24 cellular contexts compared by ENCODE assay signal in genomic region chr10:107490389-107490788, GRCh38.
DNase-seq lines count a peak whose midpoint lies in the region; ATAC-seq, FAIRE-seq and TF ChIP-seq lines count a peak whose summit lies in the region.
"Had no signal": no experiment of that assay in that cellular context is flagged by ENCODE, and none has a peak within 500 bp of the region (broad histone marks: within the 10 kb centered on the region; RNA-seq: fewer than 3 reads in every experiment).

No MANE protein-coding gene starts in this region.

- TF ChIP-seq CTCF in bronchial epithelial cell (IDR thresholded peaks at IDR 0.05; ENCODE audit: insufficient read depth, low read length, severe bottlenecking): no peak

- peak; percentile 77 for FAIRE-seq in bronchial epithelial cell (lab: Jason Lieb, UNC)
- FAIRE-seq: A549, D721Med, GM12891, GM18507 had no signal

- no peaks in the 10 kb centered on the region for H3K36me3 ChIP-seq in bronchial epithelial cell (ENCODE audit: control insufficient read depth, insufficient read depth, low read length)
- H3K36me3 ChIP-seq: BE2C; BLaER1 treated with 17β-estradiol and CSF1 and Interleukin-3, amounts not matched to agents 10 nM and 100 nM had no signal

- in situ Hi-C loops in G401 (cut with HindIII; ENCODE audit: low sequenced_read_pairs): no loop called here

- DNase-seq in G401 (ENCODE audit: low spot score) (peak; percentile 51), bronchial epithelial cell (ENCODE audit: low read depth) (no peak), left colon (no peak), NCI-H526 treated with DMSO at 0.1 percent for 48 hours (lab: John Stamatoyannopoulos, UW) (no peak), iPS-NIHi11 (ENCODE audit: low spot score) (no peak)
- DNase-seq: 8988T; ACHN; AML-193; BE2C; CD4-positive, alpha-beta T cell; CD8-positive, alpha-beta memory T cell; DMS 273 treated with DMSO at 0.1 percent for 48 hours; DMS79; EL; GF-D8; H9 had no signal

- intact Hi-C loops in left colon (cut with DNase I, micrococcal nuclease): no loop called here

- peak; percentile 25 for ATAC-seq in left colon
- no peak for ATAC-seq in HG02970 (IDR thresholded peaks at IDR 0.05; ENCODE audit: low FRiP score, unreplicated experiment)
- ATAC-seq: A549, GM23338, HCT116 had no signal

- H3K4me3 ChIP-seq in bronchial epithelial cell (ENCODE audit: low read depth, low read length): no peak overlapping the region
- H3K4me3 ChIP-seq: A549; BLaER1 treated with 17β-estradiol and CSF1 and Interleukin-3, amounts not matched to agents 10 nM and 100 nM; GM23338 had no signal

- no peaks in the 10 kb centered on the region for H3K27me3 ChIP-seq in bronchial epithelial cell (ENCODE audit: control insufficient read depth, insufficient read depth, low read length)
- H3K27me3 ChIP-seq: BE2C; BLaER1 treated with 17β-estradiol and CSF1 and Interleukin-3, amounts not matched to agents 10 nM and 100 nM had no signal
